24 cellular contexts compared by ENCODE assay signal in genomic region chr4:157898836-157899605, GRCh38.
DNase-seq lines count a peak whose midpoint lies in the region; ATAC-seq and TF ChIP-seq lines count a peak whose summit lies in the region.
"Had no signal": no experiment of that assay in that cellular context is flagged by ENCODE, and none has a peak within 500 bp of the region (broad histone marks: within the 10 kb centered on the region; RNA-seq: fewer than 3 reads in every experiment).

No MANE protein-coding gene starts in this region.

- ATAC-seq in activated CD8-positive, alpha-beta T cell treated with anti-CD3 and anti-CD28 coated beads for 36 hours: no peak
- ATAC-seq: activated CD4-positive, CD25-positive, alpha-beta regulatory T cell treated with anti-CD3 and anti-CD28 coated beads, Interleukin-2, amount 50 U/mL, for 24 hours; HepG2 had no signal

- H3K4me1 Mint-ChIP-seq in activated CD8-positive, alpha-beta T cell treated with anti-CD3 and anti-CD28 coated beads for 36 hours (ENCODE audit: low read depth): no peaks in the 10 kb centered on the region
- no peaks in the 10 kb centered on the region for H3K4me1 Mint-ChIP-seq in type B pancreatic cell (ENCODE audit: unreplicated experiment)

- POLR2A ChIA-PET in activated CD8-positive, alpha-beta T cell treated with anti-CD3 and anti-CD28 coated beads for 36 hours (lab: Charles Lee): no interaction called here

- DNase-seq in Daoy (ENCODE audit: low read depth) (peak; percentile 2), SK-MEL-5 (ENCODE audit: low read depth, low spot score) (peak; percentile 88), fibroblast of peridontal ligament (ENCODE audit: extremely low read depth) (peak; percentile 23), putamen (ENCODE audit: low spot score) (peak; percentile 69), cardiac septum (ENCODE audit: low spot score) (no peak), SKM-1 (lab: John Stamatoyannopoulos, UW; ENCODE audit: unreplicated experiment) (no peak), type B pancreatic cell (ENCODE audit: extremely low spot score, unreplicated experiment) (no peak)
- no peak for DNase-seq in activated CD8-positive, alpha-beta T cell treated with anti-CD3 and anti-CD28 coated beads for 36 hours
- DNase-seq: activated CD4-positive, alpha-beta memory T cell treated with anti-CD3 and anti-CD28 coated beads for 36 hours; activated effector memory CD4-positive, alpha-beta T cell treated with anti-CD3 and anti-CD28 coated beads, Interleukin-2, amount 50 U/mL, for 16 hours; COR-L47; DMS79; endodermal cell; esophagus squamous epithelium; glutamatergic neuron; kidney; NCI-H1092; NCI-H1930; NCI-H226; NCI-H748 treated with DMSO at 0.1 percent for 48 hours; stimulated activated CD4-positive, alpha-beta T cell treated with anti-CD3 and anti-CD28 coated beads, Interleukin-1b, Interleukin-23, amount 100 ng/mL, for 48 hours; T1000 had no signal

- intact Hi-C loops in cardiac septum (cut with DNase I): no loop called here
- intact Hi-C loops in activated CD8-positive, alpha-beta T cell treated with anti-CD3 and anti-CD28 coated beads for 36 hours (cut with micrococcal nuclease): no loop called here

- H3K27ac Mint-ChIP-seq in activated CD8-positive, alpha-beta T cell treated with anti-CD3 and anti-CD28 coated beads for 36 hours: no peak overlapping the region
- H3K27ac Mint-ChIP-seq in type B pancreatic cell: no peak overlapping the region
- H3K27ac Mint-ChIP-seq: activated CD4-positive, alpha-beta memory T cell treated with anti-CD3 and anti-CD28 coated beads for 36 hours; endodermal cell had no signal

- no peaks in the 10 kb centered on the region for H3K27me3 Mint-ChIP-seq in activated CD8-positive, alpha-beta T cell treated with anti-CD3 and anti-CD28 coated beads for 36 hours
- peaks cover 7% of the 10 kb centered on the region for H3K27me3 Mint-ChIP-seq in type B pancreatic cell
- H3K27me3 Mint-ChIP-seq: activated CD4-positive, alpha-beta memory T cell treated with anti-CD3 and anti-CD28 coated beads for 36 hours had no signal

- TF ChIP-seq CTCF in activated CD8-positive, alpha-beta T cell treated with anti-CD3 and anti-CD28 coated beads for 36 hours (IDR thresholded peaks at IDR 0.05): no peak
- no peak for TF ChIP-seq CTCF in type B pancreatic cell (conservative IDR thresholded peaks at IDR 0.05)

- CTCF ChIA-PET in activated CD8-positive, alpha-beta T cell treated with anti-CD3 and anti-CD28 coated beads for 36 hours (lab: Charles Lee): no interaction called here

- H3K4me3 Mint-ChIP-seq in activated CD8-positive, alpha-beta T cell treated with anti-CD3 and anti-CD28 coated beads for 36 hours: no peak overlapping the region
- H3K4me3 Mint-ChIP-seq in type B pancreatic cell: no peak overlapping the region
- H3K4me3 Mint-ChIP-seq: activated CD4-positive, alpha-beta memory T cell treated with anti-CD3 and anti-CD28 coated beads for 36 hours; endodermal cell had no signal

- H3K36me3 Mint-ChIP-seq in activated CD8-positive, alpha-beta T cell treated with anti-CD3 and anti-CD28 coated beads for 36 hours (ENCODE audit: low read depth): no peaks in the 10 kb centered on the region
- no peaks in the 10 kb centered on the region for H3K36me3 Mint-ChIP-seq in type B pancreatic cell
- H3K36me3 Mint-ChIP-seq: activated CD4-positive, alpha-beta memory T cell treated with anti-CD3 and anti-CD28 coated beads for 36 hours had no signal

- in situ Hi-C loops in SK-MEL-5 (cut with HindIII; ENCODE audit: low pct_unique_long_range_greater_than_20kb, low sequenced_read_pairs): no loop called here

- peaks cover 4% of the 10 kb centered on the region for H3K9me3 Mint-ChIP-seq in activated CD8-positive, alpha-beta T cell treated with anti-CD3 and anti-CD28 coated beads for 36 hours
- H3K9me3 Mint-ChIP-seq in type B pancreatic cell: peaks cover 7% of the 10 kb centered on the region
- H3K9me3 Mint-ChIP-seq: endodermal cell had no signal

Comparison
In these comparisons a context has a peak if more than half of its experiments do, and no peak if none do; other contexts are left out.
1. DNase-seq: peak in Daoy (single experiment), SK-MEL-5 (single experiment), fibroblast of peridontal ligament (single experiment) and putamen (single experiment); none in cardiac septum (single experiment), SKM-1 (single experiment), activated CD8-positive, alpha-beta T cell treated with anti-CD3 and anti-CD28 coated beads for 36 hours (single experiment) and type B pancreatic cell (single experiment).